ENCODE assay signal across 19 cellular contexts in genomic region chr4:73669410-73670183, GRCh38. TPM values are rescaled to one million over a fixed set of nuclear protein-coding genes. Genes with fewer than 3 reads are reported as not detected.
A peak's percentile ranks its signal among the peaks of the same experiment; 100 is the strongest.
DNase-seq lines count a peak whose midpoint lies in the region; ATAC-seq, FAIRE-seq and TF ChIP-seq lines count a peak whose summit lies in the region.
"Had no signal": no experiment of that assay in that cellular context is flagged by ENCODE, and none has a peak within 500 bp of the region (broad histone marks: within the 10 kb centered on the region; RNA-seq: fewer than 3 reads in every experiment).

No MANE protein-coding gene starts in this region.

- H3K4me1 ChIP-seq in GM23248 (ENCODE audit: insufficient read depth) (peaks cover 20% of the 10 kb centered on the region), PC-3 (ENCODE audit: insufficient read depth, low read length) (peaks cover 17% of the 10 kb centered on the region), endothelial cell of umbilical vein (ENCODE audit: control insufficient read depth, extremely low read depth, insufficient read depth, low read length) (no peaks in the 10 kb centered on the region), trophoblast cell (ENCODE audit: control insufficient read depth in 1 of 2, insufficient read depth in 2 of 2, low read length in 2 of 2) (peaks cover 3 to 5% of the 10 kb centered on the region in 2 experiments), mucosa of descending colon (ENCODE audit: low read depth) (no peaks in the 10 kb centered on the region), right lobe of liver (no peaks in the 10 kb centered on the region), spleen (no peaks in the 10 kb centered on the region)
- H3K4me1 ChIP-seq: breast epithelium had no signal

- no peak overlapping the region for H3K27ac ChIP-seq in GM23248
- H3K27ac ChIP-seq in PC-3 (ENCODE audit: low read length), result peak overlapping the region; percentile 4; the same call in 1 of the 2 replicates
- H3K27ac ChIP-seq in endothelial cell of umbilical vein (ENCODE audit: insufficient read depth, low read depth, low read length), result no peak overlapping the region
- no peak overlapping the region for H3K27ac ChIP-seq in trophoblast cell (ENCODE audit: low read depth, low read length)
- H3K27ac ChIP-seq in right lobe of liver, result no peak overlapping the region
- H3K27ac ChIP-seq in spleen, result peak overlapping the region in 4 of 8 donors; percentile 8 to 43 (median 25)
- H3K27ac ChIP-seq: breast epithelium, PC-9 had no signal

- no peak for TF ChIP-seq CTCF in PC-3 (conservative IDR thresholded peaks at IDR 0.05; ENCODE audit: low read depth, low read length)
- TF ChIP-seq CTCF in endothelial cell of umbilical vein (IDR thresholded peaks at IDR 0.05; ENCODE audit: extremely low read depth in 1 of 2, insufficient read depth in 1 of 2, low read depth in 1 of 2, low read length in 2 of 2), result no peak
- no peak for TF ChIP-seq CTCF in mucosa of descending colon (IDR thresholded peaks at IDR 0.05)
- no peak for TF ChIP-seq CTCF in right lobe of liver (IDR thresholded peaks at IDR 0.05)
- no peak for TF ChIP-seq CTCF in spleen (IDR thresholded peaks at IDR 0.05 in 8 of 11, conservative IDR thresholded peaks at IDR 0.05 in 3 of 11)

- no peak overlapping the region for H3K18ac ChIP-seq in trophoblast cell (ENCODE audit: low read length)

- ATAC-seq in PC-3 (no peak), mucosa of descending colon (no peak), right lobe of liver (no peak)
- ATAC-seq: natural killer cell; stimulated activated memory B cell treated with anti-CD40 and anti-IgM and Interleukin-4, amounts not matched to agents 10 μg/mL and 1 μg/mL and 100 μg/mL, for 72 hours had no signal

- H3K36me3 ChIP-seq in GM23248 (ENCODE audit: low read depth) (no peaks in the 10 kb centered on the region), PC-3 (ENCODE audit: low read depth, low read length) (no peaks in the 10 kb centered on the region), endothelial cell of umbilical vein (ENCODE audit: control insufficient read depth in 2 of 2, extremely low read depth in 1 of 2, insufficient read depth in 2 of 2, low read length in 2 of 2) (no peaks in the 10 kb centered on the region), trophoblast cell (ENCODE audit: control insufficient read depth in 1 of 2, insufficient read depth in 2 of 2, low read length in 2 of 2) (no peaks in the 10 kb centered on the region), mucosa of descending colon (ENCODE audit: low read depth) (no peaks in the 10 kb centered on the region), right lobe of liver (no peaks in the 10 kb centered on the region), spleen (no peaks in the 10 kb centered on the region)
- H3K36me3 ChIP-seq: breast epithelium had no signal

- no peaks in the 10 kb centered on the region for H3K9me1 ChIP-seq in endothelial cell of umbilical vein (replicated peaks; ENCODE audit: control insufficient read depth, extremely low read depth, insufficient read depth, low read length)

- no peak for FAIRE-seq in endothelial cell of umbilical vein (lab: Jason Lieb, UNC)

- peak overlapping the region; percentile 73 for H3K4me2 ChIP-seq in GM23248 (ENCODE audit: unreplicated experiment)
- H3K4me2 ChIP-seq in PC-3 (ENCODE audit: low read length), result no peak overlapping the region
- H3K4me2 ChIP-seq in endothelial cell of umbilical vein (ENCODE audit: insufficient read depth, low read length), result no peak overlapping the region
- H3K4me2 ChIP-seq in trophoblast cell (ENCODE audit: low read length), result no peak overlapping the region
- H3K4me2 ChIP-seq: PC-9 had no signal

- CTCF ChIA-PET in PC-3 (lab: Charles Lee), result no interaction called here
- CTCF ChIA-PET in endothelial cell of umbilical vein (lab: Charles Lee), result interaction anchor here (0.8 to 1.5 kb wide), 6 partner anchors 11 to 465 kb away, joined by 3 to 9 read pairs (median 3); partner anchors contain the start of gene CXCL3

- H2AK5ac ChIP-seq in trophoblast cell (ENCODE audit: low read length), result no peak overlapping the region

- no peak overlapping the region for H2BK12ac ChIP-seq in trophoblast cell (ENCODE audit: low read length)

- H3K79me2 ChIP-seq in GM23248 (ENCODE audit: insufficient read depth) (no peaks in the 10 kb centered on the region), PC-3 (ENCODE audit: low read length) (no peaks in the 10 kb centered on the region), endothelial cell of umbilical vein (ENCODE audit: control insufficient read depth, insufficient read depth, low read length) (no peaks in the 10 kb centered on the region), trophoblast cell (ENCODE audit: control insufficient read depth, insufficient read depth, low read length, poor library complexity) (no peaks in the 10 kb centered on the region)

- POLR2A ChIA-PET in PC-3 (lab: Charles Lee; ENCODE audit: unreplicated experiment) (interaction anchor here (0.5 to 0.6 kb wide), 2 partner anchors 13 to 94 kb away, joined by 3 to 4 read pairs; no protein-coding TSS in a partner anchor), endothelial cell of umbilical vein (lab: Charles Lee) (interaction anchor here (0.6 kb wide), 1 partner anchor 461 kb away, joined by 3 read pairs; no protein-coding TSS in a partner anchor)

- intact Hi-C loops in PC-3 (cut with micrococcal nuclease), result no loop called here
- intact Hi-C loops in endothelial cell of umbilical vein (cut with micrococcal nuclease), result no loop called here
- intact Hi-C loops in mucosa of descending colon (cut with DNase I, micrococcal nuclease), result loop anchor here in 1 of 2 donors (10.0 kb wide), 1 partner anchor 465 kb away; no protein-coding TSS in a partner anchor
- intact Hi-C loops in right lobe of liver (cut with DNase I), result no loop called here
- intact Hi-C loops in spleen (cut with DNase I; ENCODE audit: low total_unique reads), result no loop called here

- H4K8ac ChIP-seq in trophoblast cell (ENCODE audit: low read depth, low read length), result no peak overlapping the region

- H2BK120ac ChIP-seq in trophoblast cell (ENCODE audit: insufficient read depth, low read length, poor library complexity), result no peak overlapping the region

- H4K20me1 ChIP-seq in GM23248 (ENCODE audit: insufficient read depth) (no peaks in the 10 kb centered on the region), PC-3 (ENCODE audit: low read length) (no peaks in the 10 kb centered on the region), endothelial cell of umbilical vein (replicated peaks; ENCODE audit: control insufficient read depth, extremely low read depth, insufficient read depth, low read length) (no peaks in the 10 kb centered on the region)

- H3K4me3 ChIP-seq in GM23248, result peak overlapping the region; percentile 57
- H3K4me3 ChIP-seq in PC-3 (ENCODE audit: low read length), result no peak overlapping the region
- H3K4me3 ChIP-seq in endothelial cell of umbilical vein (replicated peaks in 1 of 3; ENCODE audit: insufficient read depth in 1 of 3, low read depth in 1 of 3, low read length in 3 of 3), result no peak overlapping the region
- H3K4me3 ChIP-seq in trophoblast cell (ENCODE audit: low read depth, low read length), result no peak overlapping the region
- no peak overlapping the region for H3K4me3 ChIP-seq in mucosa of descending colon
- no peak overlapping the region for H3K4me3 ChIP-seq in right lobe of liver
- H3K4me3 ChIP-seq in spleen, result no peak overlapping the region
- H3K4me3 ChIP-seq: breast epithelium, PC-9 had no signal

- H3K9ac ChIP-seq in GM23248 (no peak overlapping the region), PC-3 (ENCODE audit: low read length) (no peak overlapping the region; the same call in 1 of the 2 replicates), endothelial cell of umbilical vein (replicated peaks; ENCODE audit: extremely low read depth, insufficient read depth, low read length) (no peak overlapping the region), trophoblast cell (ENCODE audit: low read length) (no peak overlapping the region)

- 70 to 72% methylated on average over 15 of the region's 15 CpGs for WGBS in GM23248 (ENCODE audit: low coverage in 1 of 2, low lambda C conversion rate in 2 of 2, missing lambda C conversion rate in 2 of 2), 2 experiments
- WGBS in trophoblast cell (ENCODE audit: extremely low coverage, insufficient coverage, insufficient read length), result no CpG with 5 or more reads among the region's 15 CpGs
- 44% methylated on average over 13 of the region's 15 CpGs for WGBS in right lobe of liver (ENCODE audit: insufficient coverage, low coverage, low lambda C conversion rate, missing lambda C conversion rate)
- WGBS in spleen, 5 donors, result 67 to 83% (median 76%) methylated on average over 15 of the region's 15 CpGs

- H3F3A ChIP-seq in GM23248 (ENCODE audit: insufficient read depth) (peaks cover 16% of the 10 kb centered on the region; the same call in 1 of the 2 replicates), PC-3 (ENCODE audit: low read length, unreplicated experiment) (no peaks in the 10 kb centered on the region)

- H3K23ac ChIP-seq in trophoblast cell (ENCODE audit: low read length), result no peak overlapping the region

- H2BK5ac ChIP-seq in trophoblast cell (ENCODE audit: low read depth, low read length, poor library complexity), result no peak overlapping the region

- H4K12ac ChIP-seq in trophoblast cell (ENCODE audit: low read depth, low read length), result no peak overlapping the region

- dilution Hi-C loops in endothelial cell of umbilical vein (cut with MboI; ENCODE audit: extremely low pct_ligation_motif_present, low sequenced_read_pairs), result no loop called here

- DNase-seq in GM23248 (no peak), PC-3 (no peak), endothelial cell of umbilical vein (ENCODE audit: low read depth, low spot score) (no peak), trophoblast cell (no peak), mucosa of descending colon (no peak), NCI-H2171 treated with DMSO at 0.1 percent for 48 hours (lab: John Stamatoyannopoulos, UW) (no peak), right lobe of liver (no peak), spleen (no peak)
- DNase-seq: activated B cell treated with CpG ODN at 0.5 μM for 24 hours; activated gamma-delta T cell; effector CD4-positive, alpha-beta T cell; natural killer cell; NCI-H1048; PC-9; SW 1271 had no signal

- H3K9me2 ChIP-seq in GM23248 (ENCODE audit: insufficient read depth), result no peaks in the 10 kb centered on the region
- no peaks in the 10 kb centered on the region for H3K9me2 ChIP-seq in PC-3 (replicated peaks; ENCODE audit: low read length)

- H3K14ac ChIP-seq in trophoblast cell (ENCODE audit: low read length), result no peak overlapping the region

- H2AFZ ChIP-seq in GM23248, result peak overlapping the region; percentile 35
- peak overlapping the region; percentile 12; the same call in 1 of the 2 replicates for H2AFZ ChIP-seq in PC-3 (ENCODE audit: low read length)
- peak overlapping the region; percentile 48 for H2AFZ ChIP-seq in endothelial cell of umbilical vein (ENCODE audit: low read depth, low read length)
- peak overlapping the region; percentile 39 for H2AFZ ChIP-seq in trophoblast cell (ENCODE audit: insufficient read depth, low read length, poor library complexity)
- H2AFZ ChIP-seq: PC-9 had no signal

- H3K27me3 ChIP-seq in GM23248 (replicated peaks; ENCODE audit: insufficient read depth), result no peaks in the 10 kb centered on the region
- H3K27me3 ChIP-seq in PC-3 (ENCODE audit: low read length), result no peaks in the 10 kb centered on the region
- H3K27me3 ChIP-seq in endothelial cell of umbilical vein (ENCODE audit: control insufficient read depth in 2 of 2, insufficient read depth in 2 of 2, low read length in 2 of 2), result no peaks in the 10 kb centered on the region
- no peaks in the 10 kb centered on the region for H3K27me3 ChIP-seq in trophoblast cell (ENCODE audit: insufficient read depth, low read length)
- no peaks in the 10 kb centered on the region for H3K27me3 ChIP-seq in right lobe of liver
- no peaks in the 10 kb centered on the region for H3K27me3 ChIP-seq in spleen (replicated peaks in 1 of 7)
- H3K27me3 ChIP-seq: breast epithelium had no signal

- in situ Hi-C loops in GM23248 (cut with MboI), result loop anchor here (10.0 kb wide), 1 partner anchor 465 kb away; no protein-coding TSS in a partner anchor

- no peaks in the 10 kb centered on the region for H3K79me1 ChIP-seq in trophoblast cell (ENCODE audit: low read length)

- H4K91ac ChIP-seq in trophoblast cell (ENCODE audit: low read depth, low read length), result no peak overlapping the region

- BruUV-seq in PC-3 (replicated peaks; lab: Mats Ljungman, UMichigan), result no TSS peak
- BruUV-seq in endothelial cell of umbilical vein (replicated peaks; lab: Mats Ljungman, UMichigan), result no TSS peak

- H3K4ac ChIP-seq in trophoblast cell (ENCODE audit: low read depth, low read length), result no peak overlapping the region

- no peak for TF ChIP-seq POLR2A in endothelial cell of umbilical vein (IDR thresholded peaks at IDR 0.05; ENCODE audit: low read depth, low read length)
- no peak for TF ChIP-seq POLR2A in right lobe of liver (IDR thresholded peaks at IDR 0.05)
- no peak for TF ChIP-seq POLR2A in spleen (IDR thresholded peaks at IDR 0.05)

- no peaks in the 10 kb centered on the region for H3K9me3 ChIP-seq in GM23248 (ENCODE audit: low read depth)
- H3K9me3 ChIP-seq in PC-3 (ENCODE audit: low read length), result no peaks in the 10 kb centered on the region
- H3K9me3 ChIP-seq in endothelial cell of umbilical vein (replicated peaks; ENCODE audit: control insufficient read depth, insufficient read depth, low read length), result no peaks in the 10 kb centered on the region
- no peaks in the 10 kb centered on the region for H3K9me3 ChIP-seq in trophoblast cell (ENCODE audit: insufficient read depth, low read depth, low read length)
- H3K9me3 ChIP-seq in mucosa of descending colon, result no peaks in the 10 kb centered on the region
- no peaks in the 10 kb centered on the region for H3K9me3 ChIP-seq in right lobe of liver
- H3K9me3 ChIP-seq in spleen, result no peaks in the 10 kb centered on the region
- H3K9me3 ChIP-seq: breast epithelium had no signal

RNA-seq across cellular contexts. Expression of gene RASSF6, which starts 49.4 kb away (rescaled TPM):
- total RNA-seq in GM23248 (2014; rRNA removed; shearing (Covaris generic)), result not detected in 2 replicates
- polyA plus RNA-seq in GM23248 (2016; fragmentation: Nextera tagmentation; extraction: Ambion mirVana) (not detected in 2 replicates), endothelial cell of umbilical vein (not detected in 2 replicates), spleen (under 1 TPM; 0.09 to 0.41 (median 0.22) TPM)
- total RNA-seq in PC-3 (2014; rRNA removed) (0.69 and 1.1 TPM in 2 replicates), endothelial cell of umbilical vein (not detected in 2 replicates), mucosa of descending colon (10 to 100 TPM; 15.1 to 41.1 (median 27.1) TPM), right lobe of liver (1 to 10 TPM in 3 of 6 experiments, under 1 TPM in 3; 0.22 to 2.2 (median 0.91) TPM), spleen (1 to 10 TPM in 1 of 7 donors, under 1 TPM in 6; 0.20 to 1.3 (median 0.30) TPM)
- polyA plus RNA-seq in endothelial cell of umbilical vein (2011; cell fraction: cytosol; rRNA removed), result not detected in 2 replicates
- polyA plus RNA-seq in endothelial cell of umbilical vein (2011; cell fraction: nucleus; rRNA removed), result not detected in 2 replicates
- polyA plus RNA-seq in endothelial cell of umbilical vein (2012), result not detected in 2 replicates
- not detected in 2 replicates for polyA minus RNA-seq in endothelial cell of umbilical vein
- polyA minus RNA-seq in endothelial cell of umbilical vein (2011; cell fraction: cytosol; rRNA and poly(A)+ RNA removed), result not detected
- not detected in 2 replicates for polyA minus RNA-seq in endothelial cell of umbilical vein (2011; cell fraction: nucleus; rRNA and poly(A)+ RNA removed)
- 0.26 and 0.28 TPM in 2 replicates for polyA plus RNA-seq in trophoblast cell (2013)
- total RNA-seq: skeletal muscle tissue had no signal
- polyA plus RNA-seq: BJ had no signal
